Comparison of ENCODE assay signal across 25 cellular contexts in genomic region chr5:38598296-38598993, GRCh38. TPM values are rescaled to one million over a fixed set of nuclear protein-coding genes. Genes with fewer than 3 reads are reported as not detected.
DNase-seq lines count a peak whose midpoint lies in the region; ATAC-seq and TF ChIP-seq lines count a peak whose summit lies in the region.
"Had no signal": no experiment of that assay in that cellular context is flagged by ENCODE, and none has a peak within 500 bp of the region (broad histone marks: within the 10 kb centered on the region; RNA-seq: fewer than 3 reads in every experiment).

No MANE protein-coding gene starts in this region.

- in situ Hi-C loops in mammary epithelial cell (cut with MboI; ENCODE audit: low sequenced_read_pairs in 2 of 2) (no loop called here), Panc1 (cut with HindIII; ENCODE audit: low pct_unique_long_range_greater_than_20kb, low sequenced_read_pairs) (no loop called here)

- peaks cover 50% of the 10 kb centered on the region for H3K4me1 Mint-ChIP-seq in MCF 10A (ENCODE audit: insufficient read depth, unreplicated experiment)
- H3K4me1 Mint-ChIP-seq: IgD-negative memory B cell, naive B cell had no signal

- no peaks in the 10 kb centered on the region for H3K27me3 ChIP-seq in mammary epithelial cell (ENCODE audit: insufficient read depth, low read length)
- no peaks in the 10 kb centered on the region for H3K27me3 ChIP-seq in Panc1 (ENCODE audit: control insufficient read depth, insufficient read depth, low read length)
- H3K27me3 ChIP-seq in hepatocyte: no peaks in the 10 kb centered on the region
- H3K27me3 ChIP-seq in upper lobe of left lung: no peaks in the 10 kb centered on the region
- H3K27me3 ChIP-seq: BLaER1, thyroid gland had no signal

- H3K4me1 ChIP-seq in mammary epithelial cell (ENCODE audit: insufficient read depth, low read length) (peaks cover 41% of the 10 kb centered on the region), Panc1 (ENCODE audit: control insufficient read depth, insufficient read depth, low read length) (peaks cover 46% of the 10 kb centered on the region), hepatocyte (ENCODE audit: insufficient read depth) (peaks cover 10% of the 10 kb centered on the region), upper lobe of left lung (peaks cover 19 to 44% (median 28%) of the 10 kb centered on the region in 4 donors)

- WGBS in mammary epithelial cell (ENCODE audit: low coverage, missing lambda C conversion rate): 92% methylated on average over 6 of the region's 8 CpGs
- 77% methylated on average over 8 of the region's 8 CpGs for WGBS in hepatocyte (ENCODE audit: low lambda C conversion rate, missing lambda C conversion rate)
- 70 to 82% methylated on average over 8 of the region's 8 CpGs for WGBS in upper lobe of left lung, 2 donors

- DNase-seq in mammary epithelial cell (no peak), MCF 10A (ENCODE audit: unreplicated experiment) (no peak), Panc1 (ENCODE audit: low read depth, low spot score) (no peak), hepatocyte (ENCODE audit: low spot score) (no peak), upper lobe of left lung (no peak), NCI-H1092 treated with DMSO at 0.1 percent for 48 hours (lab: John Stamatoyannopoulos, UW) (no peak), NCI-H2227 treated with DMSO at 0.1 percent for 48 hours (lab: John Stamatoyannopoulos, UW) (no peak), SIG-M5 treated with dmso at 0.1 percent for 504 hours (lab: John Stamatoyannopoulos, UW; ENCODE audit: unreplicated experiment) (no peak)
- DNase-seq: activated CD8-positive, alpha-beta memory T cell treated with anti-CD3 and anti-CD28 coated beads for 24 hours; activated naive CD4-positive, alpha-beta T cell treated with Interleukin-2 at 50 U/mL for 16 hours; activated T-cell treated with anti-CD3 and anti-CD28 coated beads, Interleukin-2, amount 50 U/mL, for 24 hours; COR-L47; H7; lower lobe of right lung; naive B cell; NCI-H1417 treated with DMSO at 0.1 percent for 48 hours; NCI-H2107; NCI-H510A treated with DMSO at 0.1 percent for 48 hours; occipital lobe; retina; stimulated activated CD4-positive, alpha-beta T cell treated with anti-CD3 and anti-CD28 coated beads, Interleukin-4, amount 100 ng/mL, for 24 hours; stimulated activated naive CD4-positive, alpha-beta T cell treated with Interleukin-2 at 50 U/mL for 16 hours; thyroid gland had no signal

- H3K27ac ChIP-seq in mammary epithelial cell (ENCODE audit: insufficient read depth, low read depth, low read length) (no peak overlapping the region), Panc1 (ENCODE audit: low read length) (peak overlapping the region; percentile 70), hepatocyte (peak overlapping the region; percentile 10), upper lobe of left lung (peak overlapping the region in 3 of 4 donors; percentile 17 to 39 (median 27))
- H3K27ac ChIP-seq: BLaER1, lower lobe of right lung, thyroid gland had no signal

- TF ChIP-seq EP300 in upper lobe of left lung (IDR thresholded peaks at IDR 0.05): no peak

- H3K4me2 ChIP-seq in mammary epithelial cell (ENCODE audit: insufficient read depth, low read depth, low read length) (peak overlapping the region; percentile 5), hepatocyte (no peak overlapping the region)
- H3K4me2 ChIP-seq: BLaER1 had no signal

- H4K20me1 ChIP-seq in mammary epithelial cell (ENCODE audit: insufficient read depth, low read length): no peaks in the 10 kb centered on the region
- H4K20me1 ChIP-seq in hepatocyte (ENCODE audit: insufficient read depth, poor library complexity, severe bottlenecking): no peaks in the 10 kb centered on the region
- H4K20me1 ChIP-seq: BLaER1 had no signal

- intact Hi-C loops in mammary epithelial cell (cut with micrococcal nuclease): no loop called here
- intact Hi-C loops in MCF 10A (cut with micrococcal nuclease): loop anchor here (2.0 kb wide), 1 partner anchor 42 kb away; the partner anchor contains the start of gene LIFR
- intact Hi-C loops in Panc1 (cut with micrococcal nuclease; ENCODE audit: unreplicated experiment): no loop called here

- H2AFZ ChIP-seq in mammary epithelial cell (ENCODE audit: low read depth, low read length) (no peak overlapping the region), hepatocyte (no peak overlapping the region)

- H3K36me3 ChIP-seq in mammary epithelial cell (ENCODE audit: insufficient read depth, low read length) (no peaks in the 10 kb centered on the region), Panc1 (ENCODE audit: control insufficient read depth, insufficient read depth, low read length) (no peaks in the 10 kb centered on the region), hepatocyte (replicated peaks; ENCODE audit: insufficient read depth, low read depth) (no peaks in the 10 kb centered on the region), upper lobe of left lung (no peaks in the 10 kb centered on the region)
- H3K36me3 ChIP-seq: BLaER1, lower lobe of right lung, thyroid gland had no signal

- H3K9me3 ChIP-seq in mammary epithelial cell (replicated peaks; ENCODE audit: insufficient read depth, low read length) (no peaks in the 10 kb centered on the region), Panc1 (ENCODE audit: control insufficient read depth, insufficient read depth, low read depth, low read length) (no peaks in the 10 kb centered on the region), hepatocyte (ENCODE audit: low read depth) (no peaks in the 10 kb centered on the region), upper lobe of left lung (no peaks in the 10 kb centered on the region)
- H3K9me3 ChIP-seq: BLaER1, lower lobe of right lung, thyroid gland had no signal

- H3K27ac Mint-ChIP-seq in MCF 10A (ENCODE audit: low read depth, unreplicated experiment): no peak overlapping the region
- H3K27ac Mint-ChIP-seq: activated T-cell treated with anti-CD3 and anti-CD28 coated beads, Interleukin-2, amount 50 U/mL, for 24 hours; IgD-negative memory B cell; naive B cell had no signal

- no peak overlapping the region for H3K9ac ChIP-seq in mammary epithelial cell (ENCODE audit: insufficient read depth, low read length)
- H3K9ac ChIP-seq: BLaER1 had no signal

- H3K4me3 ChIP-seq in mammary epithelial cell (replicated peaks in 1 of 3; ENCODE audit: insufficient read depth in 1 of 3, low read depth in 2 of 3, low read length in 3 of 3): no peak overlapping the region
- no peak overlapping the region for H3K4me3 ChIP-seq in Panc1 (ENCODE audit: low read depth in 2 of 2, low read length in 2 of 2)
- no peak overlapping the region for H3K4me3 ChIP-seq in hepatocyte
- H3K4me3 ChIP-seq in upper lobe of left lung: no peak overlapping the region
- H3K4me3 ChIP-seq: BLaER1, lower lobe of right lung, thyroid gland had no signal

- TF ChIP-seq POLR2A in upper lobe of left lung (IDR thresholded peaks at IDR 0.05): no peak

- no peaks in the 10 kb centered on the region for H3K27me3 Mint-ChIP-seq in MCF 10A (ENCODE audit: insufficient read depth, unreplicated experiment)

- ATAC-seq in Panc1 (peak; percentile 70), upper lobe of left lung (ENCODE audit: low FRiP score in 2 of 2) (no peak)
- ATAC-seq: lower lobe of right lung had no signal

- H3K9me3 Mint-ChIP-seq in MCF 10A (ENCODE audit: unreplicated experiment): no peaks in the 10 kb centered on the region
- H3K9me3 Mint-ChIP-seq: activated T-cell treated with anti-CD3 and anti-CD28 coated beads, Interleukin-2, amount 50 U/mL, for 24 hours had no signal

- TF ChIP-seq CTCF in mammary epithelial cell (conservative IDR thresholded peaks at IDR 0.05 in 1 of 2, IDR thresholded peaks at IDR 0.05 in 1 of 2; ENCODE audit: extremely low read depth in 1 of 2, insufficient read depth in 1 of 2, low read depth in 1 of 2, low read length in 2 of 2) (no peak), MCF 10A (IDR thresholded peaks at IDR 0.05; ENCODE audit: unreplicated experiment) (no peak), Panc1 (IDR thresholded peaks at IDR 0.05) (no peak), hepatocyte (IDR thresholded peaks at IDR 0.05; ENCODE audit: poor library complexity) (no peak), upper lobe of left lung (IDR thresholded peaks at IDR 0.05) (no peak)

- H3K4me3 Mint-ChIP-seq in MCF 10A (ENCODE audit: unreplicated experiment): no peak overlapping the region
- H3K4me3 Mint-ChIP-seq: activated T-cell treated with anti-CD3 and anti-CD28 coated beads, Interleukin-2, amount 50 U/mL, for 24 hours; IgD-negative memory B cell; naive B cell had no signal

- dilution Hi-C loops in mammary epithelial cell (cut with HindIII; ENCODE audit: low sequenced_read_pairs): no loop called here

- CTCF ChIA-PET in mammary epithelial cell (lab: Charles Lee; ENCODE audit: low non-redundant PET) (no interaction called here), MCF 10A (lab: Yijun Ruan, JAX) (interaction anchor here (1.0 to 2.2 kb wide), 3 partner anchors 8 to 157 kb away, joined by 3 to 7 read pairs (median 5); no protein-coding TSS in a partner anchor), Panc1 (lab: Charles Lee) (no interaction called here)

- H3K79me2 ChIP-seq in mammary epithelial cell (ENCODE audit: insufficient read depth, low read length) (no peaks in the 10 kb centered on the region), hepatocyte (no peaks in the 10 kb centered on the region)

- H3K36me3 Mint-ChIP-seq in MCF 10A (ENCODE audit: insufficient read depth, unreplicated experiment): peaks cover 8% of the 10 kb centered on the region
- H3K36me3 Mint-ChIP-seq: IgD-negative memory B cell, naive B cell had no signal

- H3K9me2 ChIP-seq in hepatocyte (replicated peaks; ENCODE audit: insufficient read depth): no peaks in the 10 kb centered on the region

- POLR2A ChIA-PET in MCF 10A (lab: Yijun Ruan, JAX) (interaction anchor here (0.6 to 2.5 kb wide), 4 partner anchors 41 to 182 kb away, joined by 3 to 8 read pairs (median 5); no protein-coding TSS in a partner anchor), Panc1 (lab: Charles Lee) (no interaction called here)

- BruUV-seq in mammary epithelial cell (replicated peaks; lab: Mats Ljungman, UMichigan) (no TSS peak), MCF 10A (replicated peaks; lab: Mats Ljungman, UMichigan) (no TSS peak), Panc1 (replicated peaks; lab: Mats Ljungman, UMichigan) (no TSS peak)

RNA-seq across cellular contexts. Expression of gene LIFR, which starts 42.0 kb away (rescaled TPM):
- total RNA-seq in mammary epithelial cell: 10 to 100 TPM in 1 of 2 donors, 1 to 10 TPM in 1; 4.4 to 26.3 TPM
- polyA plus RNA-seq in mammary epithelial cell: 1.6 TPM
- polyA minus RNA-seq in mammary epithelial cell: 1.6 TPM
- 3.7 and 3.9 TPM in 2 replicates for total RNA-seq in MCF 10A (2022)
- total RNA-seq in Panc1 (2021; ENCODE audit: unreplicated experiment): 91.3 TPM
- polyA plus RNA-seq in Panc1 (2012; ENCODE audit: insufficient read length): 20.6 TPM
- total RNA-seq in hepatocyte: 61.3 and 83.8 TPM in 2 replicates
- polyA plus RNA-seq in hepatocyte: 50.2 and 69.2 TPM in 2 replicates
- total RNA-seq in upper lobe of left lung: 100 to 1,000 TPM in 1 of 6 donors, 10 to 100 TPM in 5; 69.1 to 103 (median 85.8) TPM
- polyA plus RNA-seq: IgD-negative memory B cell had no signal
